ENCODE assay signal across 1 cellular context in the genomic region with DNA sequence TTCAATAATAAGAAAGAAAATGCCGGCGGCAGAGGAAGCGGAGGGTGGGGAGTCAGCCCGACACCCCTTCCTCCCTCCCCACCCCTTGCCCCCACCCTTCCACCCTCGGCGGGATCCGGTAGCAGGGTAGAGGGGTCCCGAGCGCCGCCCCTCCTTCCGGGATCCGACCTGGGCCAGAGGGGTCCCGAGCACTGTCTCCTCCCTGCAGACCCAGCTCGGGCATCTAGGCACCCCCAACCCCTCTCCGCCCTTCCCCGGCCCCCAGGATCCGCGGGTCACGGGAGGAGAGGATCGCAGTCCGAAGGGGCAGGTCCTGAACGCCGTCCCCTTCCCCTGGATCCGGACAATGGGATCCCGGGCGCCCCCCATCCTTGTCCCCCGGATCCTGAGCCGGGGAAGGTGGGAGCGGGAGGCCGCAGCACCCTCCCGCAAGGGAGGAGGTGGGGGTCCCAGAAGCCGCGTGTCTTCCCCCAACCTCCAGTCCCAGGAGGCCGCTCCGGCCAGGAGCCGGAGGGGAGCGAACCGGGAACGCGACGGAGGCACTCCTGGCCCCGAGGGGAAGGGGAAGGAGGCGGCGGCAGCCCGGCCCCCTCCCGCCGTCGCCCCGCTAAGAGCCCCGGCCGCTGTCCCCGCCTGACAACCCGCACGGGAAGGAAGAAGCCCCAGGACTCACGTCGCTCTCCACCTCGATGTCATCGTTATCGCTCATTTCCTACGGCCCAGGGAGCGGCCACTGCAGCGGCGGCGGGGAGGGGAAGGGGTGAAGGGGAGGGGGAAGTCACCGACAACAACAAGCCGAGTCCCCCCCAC.
TF ChIP-seq lines count a peak whose summit lies in the region.

No MANE protein-coding gene starts in this region.

TF ChIP-seq in K562, 482 proteins besides CTCF, POLR2A, EP300 and RAD21 (continued from another document):
- TF ChIP-seq CBX1 (IDR thresholded peaks at IDR 0.05; ENCODE audit: low read depth) (0 out of 2 replicates have a peak, but pooled peaks have one; percentile 4), RBFOX2 (IDR thresholded peaks at IDR 0.05; ENCODE audit: low read depth, low read length) (peak; percentile 56; the same call in 1 of the 2 replicates), PHF8 (IDR thresholded peaks at IDR 0.05; ENCODE audit: borderline replicate concordance, low read length) (peak; percentile 21; the same call in 1 of the 2 replicates), UBTF (IDR thresholded peaks at IDR 0.05; ENCODE audit: borderline replicate concordance in 1 of 2, low read depth in 2 of 2, low read length in 2 of 2) (0 out of 4 replicates have a peak, but pooled peaks of 1 of the 2 experiments have one; percentile 27), TEAD2 (tag; IDR thresholded peaks at IDR 0.05) (no peak), POLR2G (IDR thresholded peaks at IDR 0.05; ENCODE audit: low read depth, low read length) (peak; percentile 61), DPF2 (IDR thresholded peaks at IDR 0.05) (0 out of 2 replicates have a peak, but pooled peaks have one; percentile 14), ZNF511 (CRISPR knock-in tag; IDR thresholded peaks at IDR 0.05) (0 out of 2 replicates have a peak, but pooled peaks have one; percentile 27), LCOR (CRISPR knock-in tag; IDR thresholded peaks at IDR 0.05) (peak; percentile 21; the same call in 1 of the 2 replicates), THRA (IDR thresholded peaks at IDR 0.05) (no peak), KAT7 (CRISPR knock-in tag; IDR thresholded peaks at IDR 0.05; ENCODE audit: borderline replicate concordance) (0 out of 2 replicates have a peak, but pooled peaks have one; percentile 27), ZBTB11 (CRISPR knock-in tag; IDR thresholded peaks at IDR 0.05) (no peak), GABPB1 (CRISPR knock-in tag; IDR thresholded peaks at IDR 0.05) (peak; percentile 57; the same call in 1 of the 2 replicates), CHD4 (IDR thresholded peaks at IDR 0.05; ENCODE audit: insufficient read depth, insufficient replicate concordance, low read depth, low read length, poor library complexity, severe bottlenecking) (no peak), YY1 (IDR thresholded peaks at IDR 0.05; ENCODE audit: borderline replicate concordance in 1 of 3, control insufficient read depth in 1 of 3, extremely low read depth in 1 of 3, insufficient read depth in 3 of 3, insufficient read length in 1 of 3, insufficient replicate concordance in 2 of 3, low read depth in 1 of 3, low read length in 2 of 3) (peak in 1 of 3 experiments; percentile 29), ZBTB17 (CRISPR knock-in tag; IDR thresholded peaks at IDR 0.05) (0 out of 2 replicates have a peak, but pooled peaks have one; percentile 15), SAP30 (IDR thresholded peaks at IDR 0.05; ENCODE audit: borderline replicate concordance, insufficient read depth, low read depth, low read length, poor library complexity, severe bottlenecking) (peak; percentile 34), GABPA (tag; conservative IDR thresholded peaks at IDR 0.05; ENCODE audit: low read depth) (no peak)
- TF ChIP-seq, protein P1, sequence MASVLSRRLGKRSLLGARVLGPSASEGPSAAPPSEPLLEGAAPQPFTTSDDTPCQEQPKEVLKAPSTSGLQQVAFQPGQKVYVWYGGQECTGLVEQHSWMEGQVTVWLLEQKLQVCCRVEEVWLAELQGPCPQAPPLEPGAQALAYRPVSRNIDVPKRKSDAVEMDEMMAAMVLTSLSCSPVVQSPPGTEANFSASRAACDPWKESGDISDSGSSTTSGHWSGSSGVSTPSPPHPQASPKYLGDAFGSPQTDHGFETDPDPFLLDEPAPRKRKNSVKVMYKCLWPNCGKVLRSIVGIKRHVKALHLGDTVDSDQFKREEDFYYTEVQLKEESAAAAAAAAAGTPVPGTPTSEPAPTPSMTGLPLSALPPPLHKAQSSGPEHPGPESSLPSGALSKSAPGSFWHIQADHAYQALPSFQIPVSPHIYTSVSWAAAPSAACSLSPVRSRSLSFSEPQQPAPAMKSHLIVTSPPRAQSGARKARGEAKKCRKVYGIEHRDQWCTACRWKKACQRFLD (CRISPR knock-in tag; IDR thresholded peaks at IDR 0.05): no peak
